In the genomic region with DNA sequence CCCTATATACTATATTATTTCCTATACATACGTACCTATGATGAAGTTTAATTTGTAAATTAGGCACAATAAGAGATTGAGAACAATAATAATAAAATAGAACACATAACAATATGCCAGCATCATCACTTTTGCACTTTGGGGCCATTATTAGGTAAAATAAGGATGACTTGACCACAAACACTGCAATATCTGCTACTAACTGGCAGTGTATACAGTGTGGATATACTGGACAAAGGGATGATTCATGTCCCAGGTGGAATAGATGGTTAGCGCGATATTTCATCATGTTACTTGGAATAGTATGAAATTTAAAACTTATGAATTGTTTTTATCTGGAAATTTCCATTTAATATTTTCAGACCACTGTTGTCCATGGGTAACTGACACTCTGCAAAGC, we compare ENCODE assay signal across 1 cellular context.
TF ChIP-seq lines count a peak whose summit lies in the region.

No MANE protein-coding gene starts in this region.

TF ChIP-seq in K562, 482 proteins besides CTCF, POLR2A, EP300 and RAD21 (continued from another document and continues in another):
- TF ChIP-seq, protein P1, sequence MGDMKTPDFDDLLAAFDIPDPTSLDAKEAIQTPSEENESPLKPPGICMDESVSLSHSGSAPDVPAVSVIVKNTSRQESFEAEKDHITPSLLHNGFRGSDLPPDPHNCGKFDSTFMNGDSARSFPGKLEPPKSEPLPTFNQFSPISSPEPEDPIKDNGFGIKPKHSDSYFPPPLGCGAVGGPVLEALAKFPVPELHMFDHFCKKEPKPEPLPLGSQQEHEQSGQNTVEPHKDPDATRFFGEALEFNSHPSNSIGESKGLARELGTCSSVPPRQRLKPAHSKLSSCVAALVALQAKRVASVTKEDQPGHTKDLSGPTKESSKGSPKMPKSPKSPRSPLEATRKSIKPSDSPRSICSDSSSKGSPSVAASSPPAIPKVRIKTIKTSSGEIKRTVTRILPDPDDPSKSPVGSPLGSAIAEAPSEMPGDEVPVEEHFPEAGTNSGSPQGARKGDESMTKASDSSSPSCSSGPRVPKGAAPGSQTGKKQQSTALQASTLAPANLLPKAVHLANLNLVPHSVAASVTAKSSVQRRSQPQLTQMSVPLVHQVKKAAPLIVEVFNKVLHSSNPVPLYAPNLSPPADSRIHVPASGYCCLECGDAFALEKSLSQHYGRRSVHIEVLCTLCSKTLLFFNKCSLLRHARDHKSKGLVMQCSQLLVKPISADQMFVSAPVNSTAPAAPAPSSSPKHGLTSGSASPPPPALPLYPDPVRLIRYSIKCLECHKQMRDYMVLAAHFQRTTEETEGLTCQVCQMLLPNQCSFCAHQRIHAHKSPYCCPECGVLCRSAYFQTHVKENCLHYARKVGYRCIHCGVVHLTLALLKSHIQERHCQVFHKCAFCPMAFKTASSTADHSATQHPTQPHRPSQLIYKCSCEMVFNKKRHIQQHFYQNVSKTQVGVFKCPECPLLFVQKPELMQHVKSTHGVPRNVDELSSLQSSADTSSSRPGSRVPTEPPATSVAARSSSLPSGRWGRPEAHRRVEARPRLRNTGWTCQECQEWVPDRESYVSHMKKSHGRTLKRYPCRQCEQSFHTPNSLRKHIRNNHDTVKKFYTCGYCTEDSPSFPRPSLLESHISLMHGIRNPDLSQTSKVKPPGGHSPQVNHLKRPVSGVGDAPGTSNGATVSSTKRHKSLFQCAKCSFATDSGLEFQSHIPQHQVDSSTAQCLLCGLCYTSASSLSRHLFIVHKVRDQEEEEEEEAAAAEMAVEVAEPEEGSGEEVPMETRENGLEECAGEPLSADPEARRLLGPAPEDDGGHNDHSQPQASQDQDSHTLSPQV (IDR thresholded peaks at IDR 0.05), result 0 out of 2 replicates have a peak, but pooled peaks have one; percentile 21
- TF ChIP-seq, protein P2, sequence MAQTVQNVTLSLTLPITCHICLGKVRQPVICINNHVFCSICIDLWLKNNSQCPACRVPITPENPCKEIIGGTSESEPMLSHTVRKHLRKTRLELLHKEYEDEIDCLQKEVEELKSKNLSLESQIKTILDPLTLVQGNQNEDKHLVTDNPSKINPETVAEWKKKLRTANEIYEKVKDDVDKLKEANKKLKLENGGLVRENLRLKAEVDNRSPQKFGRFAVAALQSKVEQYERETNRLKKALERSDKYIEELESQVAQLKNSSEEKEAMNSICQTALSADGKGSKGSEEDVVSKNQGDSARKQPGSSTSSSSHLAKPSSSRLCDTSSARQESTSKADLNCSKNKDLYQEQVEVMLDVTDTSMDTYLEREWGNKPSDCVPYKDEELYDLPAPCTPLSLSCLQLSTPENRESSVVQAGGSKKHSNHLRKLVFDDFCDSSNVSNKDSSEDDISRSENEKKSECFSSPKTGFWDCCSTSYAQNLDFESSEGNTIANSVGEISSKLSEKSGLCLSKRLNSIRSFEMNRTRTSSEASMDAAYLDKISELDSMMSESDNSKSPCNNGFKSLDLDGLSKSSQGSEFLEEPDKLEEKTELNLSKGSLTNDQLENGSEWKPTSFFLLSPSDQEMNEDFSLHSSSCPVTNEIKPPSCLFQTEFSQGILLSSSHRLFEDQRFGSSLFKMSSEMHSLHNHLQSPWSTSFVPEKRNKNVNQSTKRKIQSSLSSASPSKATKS (CRISPR knock-in tag; IDR thresholded peaks at IDR 0.05), result no peak
- TF ChIP-seq, protein P3, sequence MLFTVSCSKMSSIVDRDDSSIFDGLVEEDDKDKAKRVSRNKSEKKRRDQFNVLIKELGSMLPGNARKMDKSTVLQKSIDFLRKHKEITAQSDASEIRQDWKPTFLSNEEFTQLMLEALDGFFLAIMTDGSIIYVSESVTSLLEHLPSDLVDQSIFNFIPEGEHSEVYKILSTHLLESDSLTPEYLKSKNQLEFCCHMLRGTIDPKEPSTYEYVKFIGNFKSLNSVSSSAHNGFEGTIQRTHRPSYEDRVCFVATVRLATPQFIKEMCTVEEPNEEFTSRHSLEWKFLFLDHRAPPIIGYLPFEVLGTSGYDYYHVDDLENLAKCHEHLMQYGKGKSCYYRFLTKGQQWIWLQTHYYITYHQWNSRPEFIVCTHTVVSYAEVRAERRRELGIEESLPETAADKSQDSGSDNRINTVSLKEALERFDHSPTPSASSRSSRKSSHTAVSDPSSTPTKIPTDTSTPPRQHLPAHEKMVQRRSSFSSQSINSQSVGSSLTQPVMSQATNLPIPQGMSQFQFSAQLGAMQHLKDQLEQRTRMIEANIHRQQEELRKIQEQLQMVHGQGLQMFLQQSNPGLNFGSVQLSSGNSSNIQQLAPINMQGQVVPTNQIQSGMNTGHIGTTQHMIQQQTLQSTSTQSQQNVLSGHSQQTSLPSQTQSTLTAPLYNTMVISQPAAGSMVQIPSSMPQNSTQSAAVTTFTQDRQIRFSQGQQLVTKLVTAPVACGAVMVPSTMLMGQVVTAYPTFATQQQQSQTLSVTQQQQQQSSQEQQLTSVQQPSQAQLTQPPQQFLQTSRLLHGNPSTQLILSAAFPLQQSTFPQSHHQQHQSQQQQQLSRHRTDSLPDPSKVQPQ (CRISPR knock-in tag; IDR thresholded peaks at IDR 0.05; ENCODE audit: borderline replicate concordance), result no peak
- TF ChIP-seq SREBF2 (CRISPR knock-in tag; IDR thresholded peaks at IDR 0.05) (no peak), ZC3H11A (IDR thresholded peaks at IDR 0.05; ENCODE audit: low read depth, low read length) (no peak), C11orf30 (IDR thresholded peaks at IDR 0.05; ENCODE audit: low read depth) (peak; percentile 62; the same call in 1 of the 2 replicates), MCM2 (IDR thresholded peaks at IDR 0.05; ENCODE audit: low read depth) (no peak), CHD4 (IDR thresholded peaks at IDR 0.05; ENCODE audit: insufficient read depth, insufficient replicate concordance, low read depth, low read length, poor library complexity, severe bottlenecking) (no peak), ARID1B (IDR thresholded peaks at IDR 0.05) (no peak), LEF1 (IDR thresholded peaks at IDR 0.05) (no peak), RBM15 (IDR thresholded peaks at IDR 0.05; ENCODE audit: insufficient read depth, low read length) (no peak), CEBPB (tag; IDR thresholded peaks at IDR 0.05) (0 out of 2 replicates have a peak, but pooled peaks have one; percentile 5), ZNF830 (CRISPR knock-in tag; IDR thresholded peaks at IDR 0.05) (no peak), JUND (IDR thresholded peaks at IDR 0.05; ENCODE audit: borderline replicate concordance, low read depth, low read length) (peak; percentile 8; the same call in 1 of the 2 replicates), JUND (tag; IDR thresholded peaks at IDR 0.05; ENCODE audit: borderline replicate concordance, low read depth, low read length) (peak; percentile 23; the same call in 1 of the 3 replicates)
- TF ChIP-seq, protein P4, sequence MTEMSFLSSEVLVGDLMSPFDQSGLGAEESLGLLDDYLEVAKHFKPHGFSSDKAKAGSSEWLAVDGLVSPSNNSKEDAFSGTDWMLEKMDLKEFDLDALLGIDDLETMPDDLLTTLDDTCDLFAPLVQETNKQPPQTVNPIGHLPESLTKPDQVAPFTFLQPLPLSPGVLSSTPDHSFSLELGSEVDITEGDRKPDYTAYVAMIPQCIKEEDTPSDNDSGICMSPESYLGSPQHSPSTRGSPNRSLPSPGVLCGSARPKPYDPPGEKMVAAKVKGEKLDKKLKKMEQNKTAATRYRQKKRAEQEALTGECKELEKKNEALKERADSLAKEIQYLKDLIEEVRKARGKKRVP (CRISPR knock-in tag; IDR thresholded peaks at IDR 0.05), result no peak
- TF ChIP-seq, protein P5, sequence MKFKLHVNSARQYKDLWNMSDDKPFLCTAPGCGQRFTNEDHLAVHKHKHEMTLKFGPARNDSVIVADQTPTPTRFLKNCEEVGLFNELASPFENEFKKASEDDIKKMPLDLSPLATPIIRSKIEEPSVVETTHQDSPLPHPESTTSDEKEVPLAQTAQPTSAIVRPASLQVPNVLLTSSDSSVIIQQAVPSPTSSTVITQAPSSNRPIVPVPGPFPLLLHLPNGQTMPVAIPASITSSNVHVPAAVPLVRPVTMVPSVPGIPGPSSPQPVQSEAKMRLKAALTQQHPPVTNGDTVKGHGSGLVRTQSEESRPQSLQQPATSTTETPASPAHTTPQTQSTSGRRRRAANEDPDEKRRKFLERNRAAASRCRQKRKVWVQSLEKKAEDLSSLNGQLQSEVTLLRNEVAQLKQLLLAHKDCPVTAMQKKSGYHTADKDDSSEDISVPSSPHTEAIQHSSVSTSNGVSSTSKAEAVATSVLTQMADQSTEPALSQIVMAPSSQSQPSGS (CRISPR knock-in tag; IDR thresholded peaks at IDR 0.05), result no peak
- TF ChIP-seq, protein P6, sequence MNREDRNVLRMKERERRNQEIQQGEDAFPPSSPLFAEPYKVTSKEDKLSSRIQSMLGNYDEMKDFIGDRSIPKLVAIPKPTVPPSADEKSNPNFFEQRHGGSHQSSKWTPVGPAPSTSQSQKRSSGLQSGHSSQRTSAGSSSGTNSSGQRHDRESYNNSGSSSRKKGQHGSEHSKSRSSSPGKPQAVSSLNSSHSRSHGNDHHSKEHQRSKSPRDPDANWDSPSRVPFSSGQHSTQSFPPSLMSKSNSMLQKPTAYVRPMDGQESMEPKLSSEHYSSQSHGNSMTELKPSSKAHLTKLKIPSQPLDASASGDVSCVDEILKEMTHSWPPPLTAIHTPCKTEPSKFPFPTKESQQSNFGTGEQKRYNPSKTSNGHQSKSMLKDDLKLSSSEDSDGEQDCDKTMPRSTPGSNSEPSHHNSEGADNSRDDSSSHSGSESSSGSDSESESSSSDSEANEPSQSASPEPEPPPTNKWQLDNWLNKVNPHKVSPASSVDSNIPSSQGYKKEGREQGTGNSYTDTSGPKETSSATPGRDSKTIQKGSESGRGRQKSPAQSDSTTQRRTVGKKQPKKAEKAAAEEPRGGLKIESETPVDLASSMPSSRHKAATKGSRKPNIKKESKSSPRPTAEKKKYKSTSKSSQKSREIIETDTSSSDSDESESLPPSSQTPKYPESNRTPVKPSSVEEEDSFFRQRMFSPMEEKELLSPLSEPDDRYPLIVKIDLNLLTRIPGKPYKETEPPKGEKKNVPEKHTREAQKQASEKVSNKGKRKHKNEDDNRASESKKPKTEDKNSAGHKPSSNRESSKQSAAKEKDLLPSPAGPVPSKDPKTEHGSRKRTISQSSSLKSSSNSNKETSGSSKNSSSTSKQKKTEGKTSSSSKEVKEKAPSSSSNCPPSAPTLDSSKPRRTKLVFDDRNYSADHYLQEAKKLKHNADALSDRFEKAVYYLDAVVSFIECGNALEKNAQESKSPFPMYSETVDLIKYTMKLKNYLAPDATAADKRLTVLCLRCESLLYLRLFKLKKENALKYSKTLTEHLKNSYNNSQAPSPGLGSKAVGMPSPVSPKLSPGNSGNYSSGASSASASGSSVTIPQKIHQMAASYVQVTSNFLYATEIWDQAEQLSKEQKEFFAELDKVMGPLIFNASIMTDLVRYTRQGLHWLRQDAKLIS (CRISPR knock-in tag; IDR thresholded peaks at IDR 0.05), result no peak
- TF ChIP-seq, protein P7, sequence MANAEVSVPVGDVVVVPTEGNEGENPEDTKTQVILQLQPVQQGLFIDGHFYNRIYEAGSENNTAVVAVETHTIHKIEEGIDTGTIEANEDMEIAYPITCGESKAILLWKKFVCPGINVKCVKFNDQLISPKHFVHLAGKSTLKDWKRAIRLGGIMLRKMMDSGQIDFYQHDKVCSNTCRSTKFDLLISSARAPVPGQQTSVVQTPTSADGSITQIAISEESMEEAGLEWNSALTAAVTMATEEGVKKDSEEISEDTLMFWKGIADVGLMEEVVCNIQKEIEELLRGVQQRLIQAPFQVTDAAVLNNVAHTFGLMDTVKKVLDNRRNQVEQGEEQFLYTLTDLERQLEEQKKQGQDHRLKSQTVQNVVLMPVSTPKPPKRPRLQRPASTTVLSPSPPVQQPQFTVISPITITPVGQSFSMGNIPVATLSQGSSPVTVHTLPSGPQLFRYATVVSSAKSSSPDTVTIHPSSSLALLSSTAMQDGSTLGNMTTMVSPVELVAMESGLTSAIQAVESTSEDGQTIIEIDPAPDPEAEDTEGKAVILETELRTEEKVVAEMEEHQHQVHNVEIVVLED (CRISPR knock-in tag; IDR thresholded peaks at IDR 0.05), result no peak
- TF ChIP-seq, protein P8, sequence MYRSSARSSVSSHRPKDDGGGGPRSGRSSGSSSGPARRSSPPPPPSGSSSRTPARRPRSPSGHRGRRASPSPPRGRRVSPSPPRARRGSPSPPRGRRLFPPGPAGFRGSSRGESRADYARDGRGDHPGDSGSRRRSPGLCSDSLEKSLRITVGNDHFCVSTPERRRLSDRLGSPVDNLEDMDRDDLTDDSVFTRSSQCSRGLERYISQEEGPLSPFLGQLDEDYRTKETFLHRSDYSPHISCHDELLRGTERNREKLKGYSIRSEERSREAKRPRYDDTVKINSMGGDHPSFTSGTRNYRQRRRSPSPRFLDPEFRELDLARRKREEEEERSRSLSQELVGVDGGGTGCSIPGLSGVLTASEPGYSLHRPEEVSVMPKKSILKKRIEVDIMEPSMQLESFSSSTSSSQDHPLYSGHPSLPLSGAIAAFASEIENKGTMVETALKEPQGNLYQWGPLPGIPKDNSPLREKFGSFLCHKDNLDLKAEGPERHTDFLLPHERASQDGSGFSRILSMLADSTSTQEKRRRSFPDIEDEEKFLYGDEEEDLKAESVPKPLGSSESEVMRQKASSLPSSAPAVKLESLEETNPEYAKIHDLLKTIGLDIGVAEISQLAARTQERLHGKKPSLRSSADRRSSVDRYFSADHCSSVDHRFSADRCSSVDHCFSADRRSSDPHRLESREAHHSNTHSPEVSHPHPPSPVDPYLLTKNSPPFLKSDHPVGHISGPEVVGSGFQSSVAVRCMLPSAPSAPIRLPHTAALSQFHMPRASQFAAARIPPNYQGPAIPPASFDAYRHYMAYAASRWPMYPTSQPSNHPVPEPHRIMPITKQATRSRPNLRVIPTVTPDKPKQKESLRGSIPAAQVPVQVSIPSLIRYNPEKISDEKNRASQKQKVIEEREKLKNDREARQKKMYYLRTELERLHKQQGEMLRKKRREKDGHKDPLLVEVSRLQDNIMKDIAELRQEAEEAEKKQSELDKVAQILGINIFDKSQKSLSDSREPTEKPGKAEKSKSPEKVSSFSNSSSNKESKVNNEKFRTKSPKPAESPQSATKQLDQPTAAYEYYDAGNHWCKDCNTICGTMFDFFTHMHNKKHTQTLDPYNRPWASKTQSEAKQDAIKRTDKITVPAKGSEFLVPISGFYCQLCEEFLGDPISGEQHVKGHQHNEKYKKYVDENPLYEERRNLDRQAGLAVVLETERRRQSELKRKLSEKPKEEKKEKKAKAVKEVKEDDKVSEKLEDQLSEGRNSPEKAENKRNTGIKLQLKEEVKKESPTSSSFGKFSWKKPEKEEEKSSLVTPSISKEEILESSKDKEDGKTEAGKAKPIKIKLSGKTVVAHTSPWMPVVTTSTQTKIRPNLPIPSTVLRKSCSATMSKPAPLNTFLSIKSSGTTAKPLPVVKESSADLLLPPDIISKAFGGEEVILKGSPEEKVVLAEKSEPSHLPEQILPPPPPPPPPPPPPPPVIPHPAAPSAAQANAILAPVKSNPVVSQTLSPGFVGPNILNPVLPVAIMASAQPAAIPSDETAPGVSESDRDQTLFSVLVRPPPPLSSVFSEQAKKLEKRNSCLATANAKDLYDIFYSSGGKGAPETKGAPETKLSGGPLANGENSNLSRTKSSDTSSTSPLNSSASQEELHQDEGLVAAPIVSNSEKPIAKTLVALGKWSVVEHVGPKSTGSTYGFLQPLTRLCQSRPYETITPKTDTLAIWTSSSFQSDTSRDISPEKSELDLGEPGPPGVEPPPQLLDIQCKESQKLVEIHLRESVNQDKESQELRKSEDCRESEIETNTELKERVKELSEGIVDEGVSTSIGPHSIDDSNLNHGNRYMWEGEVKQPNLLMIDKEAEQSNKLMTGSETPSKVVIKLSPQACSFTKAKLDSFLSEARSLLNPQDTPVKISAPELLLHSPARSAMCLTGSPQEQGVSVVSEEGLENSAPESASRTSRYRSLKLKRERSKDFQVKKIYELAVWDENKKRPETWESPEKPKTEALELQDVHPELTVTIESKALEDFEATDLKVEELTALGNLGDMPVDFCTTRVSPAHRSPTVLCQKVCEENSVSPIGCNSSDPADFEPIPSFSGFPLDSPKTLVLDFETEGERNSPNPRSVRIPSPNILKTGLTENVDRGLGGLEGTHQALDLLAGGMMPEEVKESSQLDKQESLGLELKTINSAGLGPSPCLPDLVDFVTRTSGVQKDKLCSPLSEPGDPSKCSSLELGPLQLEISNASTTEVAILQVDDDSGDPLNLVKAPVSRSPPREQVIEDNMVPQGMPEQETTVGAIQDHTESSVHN (IDR thresholded peaks at IDR 0.05; ENCODE audit: borderline replicate concordance in 1 of 2, low read depth in 1 of 2), result 0 out of 4 replicates have a peak, but pooled peaks of 1 of the 2 experiments have one; percentile 86
